In the genomic region with DNA sequence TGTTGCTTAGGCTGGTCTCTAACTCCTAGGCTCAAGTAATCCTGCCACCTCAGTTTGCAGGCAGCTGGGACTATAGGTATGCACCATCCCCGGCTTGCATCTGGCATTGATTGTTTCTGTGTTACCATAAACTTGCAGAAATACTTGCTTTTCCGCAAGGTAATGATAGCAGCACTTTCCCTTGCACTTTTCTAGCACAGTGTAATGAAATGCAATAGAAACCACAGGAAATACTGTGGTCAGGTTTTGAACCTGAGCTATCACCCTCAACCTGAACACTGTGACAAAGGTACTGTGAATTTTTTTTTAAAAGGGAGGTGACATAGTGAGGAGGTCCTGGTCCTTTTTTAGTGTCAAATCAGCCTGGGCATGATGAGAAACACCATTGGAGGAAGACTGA, we compare ENCODE assay signal across 10 cellular contexts. TPM values are rescaled to one million over a fixed set of nuclear protein-coding genes. Genes with fewer than 3 reads are reported as not detected.
DNase-seq lines count a peak whose midpoint lies in the region; ATAC-seq lines count a peak whose summit lies in the region.
"Had no signal": no experiment of that assay in that cellular context is flagged by ENCODE, and none has a peak within 500 bp of the region (broad histone marks: within the 10 kb centered on the region; RNA-seq: fewer than 3 reads in every experiment).

No MANE protein-coding gene starts in this region.

- DNase-seq in activated naive CD4-positive, alpha-beta T cell treated with anti-CD3 and anti-CD28 coated beads, Interleukin-2, amount 50 U/mL, for 72 hours (ENCODE audit: low spot score in 2 of 2), result no peak
- no peak for DNase-seq in activated naive CD4-positive, alpha-beta T cell (lab: John Stamatoyannopoulos, UW)
- DNase-seq in OCI-M1 (lab: John Stamatoyannopoulos, UW) (peak; percentile 49), hepatic stellate cell (ENCODE audit: low spot score) (no peak), epidermal melanocyte (ENCODE audit: insufficient read length, low spot score) (no peak), HK-2 (ENCODE audit: unreplicated experiment) (no peak)
- no peak for DNase-seq in stimulated activated naive CD8-positive, alpha-beta T cell treated with anti-CD3 and anti-CD28 coated beads, Interleukin-15, Interleukin-2, amounts not matched to agents 100 U/mL and 50 U/mL, for 24 hours
- DNase-seq: activated B cell treated with CpG ODN at 0.5 μM for 24 hours, IMR-90 had no signal

- H3K9me3 Mint-ChIP-seq in activated naive CD4-positive, alpha-beta T cell treated with anti-CD3 and anti-CD28 coated beads, Interleukin-2, amount 50 U/mL, for 72 hours, result peaks cover 0 to 10% of the 10 kb centered on the region in 2 donors
- H3K9me3 Mint-ChIP-seq: activated B cell treated with CpG ODN at 0.5 μM for 24 hours had no signal

- no peak overlapping the region for H3K27ac Mint-ChIP-seq in activated naive CD4-positive, alpha-beta T cell treated with anti-CD3 and anti-CD28 coated beads, Interleukin-2, amount 50 U/mL, for 72 hours
- H3K27ac Mint-ChIP-seq: activated B cell treated with CpG ODN at 0.5 μM for 24 hours had no signal

- peak; percentile 82 to 91 for ATAC-seq in activated naive CD4-positive, alpha-beta T cell treated with anti-CD3 and anti-CD28 coated beads, Interleukin-2, amount 50 U/mL, for 72 hours
- peak; percentile 82 for ATAC-seq in HG02870 (IDR thresholded peaks at IDR 0.05; ENCODE audit: unreplicated experiment)
- ATAC-seq in stimulated activated naive CD8-positive, alpha-beta T cell treated with anti-CD3 and anti-CD28 coated beads, Interleukin-15, Interleukin-2, amounts not matched to agents 100 U/mL and 50 U/mL, for 24 hours, result peak; percentile 73

- H3K36me3 Mint-ChIP-seq in activated naive CD4-positive, alpha-beta T cell treated with anti-CD3 and anti-CD28 coated beads, Interleukin-2, amount 50 U/mL, for 72 hours, result peaks cover 0 to 27% of the 10 kb centered on the region in 2 donors

RNA-seq across cellular contexts. Expression of a gene that starts 38.3 kb away (rescaled TPM):
- 10 to 100 TPM in 1 of 2 donors, 1 to 10 TPM in 1; 5.9 to 11.5 TPM for total RNA-seq in activated naive CD4-positive, alpha-beta T cell treated with anti-CD3 and anti-CD28 coated beads, Interleukin-2, amount 50 U/mL, for 72 hours
- total RNA-seq: IMR-90 had no signal
